ENCODE assay signal across 8 cellular contexts in genomic region chr9:32579706-32580331, GRCh38. TPM values are rescaled to one million over a fixed set of nuclear protein-coding genes. Genes with fewer than 3 reads are reported as not detected.
A peak's percentile ranks its signal among the peaks of the same experiment; 100 is the strongest.
DNase-seq lines count a peak whose midpoint lies in the region; ATAC-seq, FAIRE-seq and TF ChIP-seq lines count a peak whose summit lies in the region.

No MANE protein-coding gene starts in this region.

- H3K4me3 ChIP-seq in H1 (ENCODE audit: extremely low read depth in 1 of 4, insufficient read depth in 2 of 4, low read depth in 3 of 4, low read length in 4 of 4): no peak overlapping the region

- POLR2A ChIA-PET in H1 (lab: Charles Lee; ENCODE audit: partially characterized antibody): interaction anchor here (1.3 to 2.6 kb wide), 2 partner anchors 201 to 445 kb away, joined by 5 to 9 read pairs; partner anchors contain the start of gene DNAJA1

- H3K23me2 ChIP-seq in H1 (ENCODE audit: low read depth, low read length): no peaks in the 10 kb centered on the region

- no peak overlapping the region for H3K18ac ChIP-seq in H1 (ENCODE audit: extremely low read depth, low read length)

- no peak overlapping the region for H4K91ac ChIP-seq in H1 (replicated peaks; ENCODE audit: insufficient read length, low read length)

- TF ChIP-seq POLR2A in H1 (IDR thresholded peaks at IDR 0.05; ENCODE audit: control extremely low read depth in 1 of 2, low read depth in 2 of 2, low read length in 2 of 2): no peak

- H3K23ac ChIP-seq in H1 (ENCODE audit: insufficient read length): no peak overlapping the region

- no peak overlapping the region for H2AFZ ChIP-seq in H1 (ENCODE audit: low read length)

- TF ChIP-seq RAD21 in H1 (IDR thresholded peaks at IDR 0.05 in 1 of 2, conservative IDR thresholded peaks at IDR 0.05 in 1 of 2; ENCODE audit: low read depth in 2 of 2, low read length in 2 of 2): peak; percentile 74 to 75

- no peak overlapping the region for H2BK15ac ChIP-seq in H1 (ENCODE audit: low read length)

- no peaks in the 10 kb centered on the region for H4K20me1 ChIP-seq in H1 (replicated peaks in 1 of 2; ENCODE audit: control insufficient read depth in 1 of 2, insufficient read depth in 2 of 2, low read length in 2 of 2)

- H2BK12ac ChIP-seq in H1 (ENCODE audit: low read depth, low read length): no peak overlapping the region

- no peak overlapping the region for H2BK20ac ChIP-seq in H1 (ENCODE audit: low read length)

- no peak overlapping the region for H3K56ac ChIP-seq in H1 (replicated peaks; ENCODE audit: insufficient read length, low read depth, low read length)

- CTCF ChIA-PET in H1 (lab: Charles Lee; ENCODE audit: partially characterized antibody): interaction anchor here (0.6 to 12.2 kb wide), 51 partner anchors 10 to 397 kb away, joined by 3 to 248 read pairs (median 4); partner anchors contain the start of genes ACO1 and TMEM215

- H3K36me3 ChIP-seq in H1 (ENCODE audit: control insufficient read depth in 2 of 4, insufficient read depth in 4 of 4, low read length in 3 of 4): no peaks in the 10 kb centered on the region

- no peak overlapping the region for H2AK5ac ChIP-seq in H1 (ENCODE audit: low read depth, low read length)

- H3K9ac ChIP-seq in H1 (replicated peaks in 1 of 4; ENCODE audit: extremely low read depth in 1 of 4, low read depth in 3 of 4, low read length in 3 of 4): no peak overlapping the region

- H2BK5ac ChIP-seq in H1 (ENCODE audit: low read depth, low read length): no peak overlapping the region

- H3K27ac ChIP-seq in H1 (ENCODE audit: low read depth, low read length): no peak overlapping the region

- no peaks in the 10 kb centered on the region for H3K79me1 ChIP-seq in H1 (ENCODE audit: low read depth, low read length)

- H4K8ac ChIP-seq in H1 (ENCODE audit: extremely low read depth, insufficient read depth, low read length): no peak overlapping the region

- no peak for TF ChIP-seq EP300 in H1 (IDR thresholded peaks at IDR 0.05; ENCODE audit: borderline replicate concordance in 1 of 2, low read depth in 2 of 2, low read length in 2 of 2)

- peak; percentile 47 for ATAC-seq in HG02642 (IDR thresholded peaks at IDR 0.05; ENCODE audit: poor library complexity, unreplicated experiment)

- peak; percentile 70 to 81 (median 76) for TF ChIP-seq CTCF in H1 (IDR thresholded peaks at IDR 0.05; ENCODE audit: control extremely low read depth in 1 of 3, insufficient read depth in 1 of 3, low read depth in 1 of 3, low read length in 3 of 3)

- 24 to 100% methylated on average over 1 to 4 of the region's 4 CpGs for WGBS in H1 (ENCODE audit: extremely low coverage in 1 of 2, insufficient coverage in 1 of 2, insufficient read length in 1 of 2, insufficient replicate concordance in 2 of 2, low coverage in 1 of 2, low lambda C conversion rate in 2 of 2, missing lambda C conversion rate in 1 of 2), 2 experiments

- peak; percentile 85 for FAIRE-seq in H1 (lab: Jason Lieb, UNC)

- no peaks in the 10 kb centered on the region for H3K4me1 ChIP-seq in H1 (replicated peaks in 1 of 4; ENCODE audit: control insufficient read depth in 3 of 4, insufficient read depth in 4 of 4, low read length in 3 of 4)

- H4K5ac ChIP-seq in H1 (ENCODE audit: insufficient read length, low read depth, low read length): no peak overlapping the region

- no peaks in the 10 kb centered on the region for H3K27me3 ChIP-seq in H1 (replicated peaks in 1 of 4; ENCODE audit: control insufficient read depth in 3 of 4, extremely low read depth in 1 of 4, insufficient read depth in 3 of 4, low read length in 3 of 4)

- no peak overlapping the region for H3K14ac ChIP-seq in H1 (ENCODE audit: insufficient read length)

- no peak overlapping the region for H3K4ac ChIP-seq in H1 (replicated peaks; ENCODE audit: insufficient read length, low read depth, low read length)

- no peak overlapping the region for H3K4me2 ChIP-seq in H1 (ENCODE audit: insufficient read depth in 1 of 2, low read depth in 2 of 2, low read length in 2 of 2)

- DNase-seq in DMS153 treated with DMSO at 0.1 percent for 48 hours (lab: John Stamatoyannopoulos, UW; ENCODE audit: unreplicated experiment): peak; percentile 47
- DNase-seq in NCI-H748 (lab: John Stamatoyannopoulos, UW; ENCODE audit: unreplicated experiment): peak; percentile 55
- DNase-seq in activated CD8-positive, alpha-beta memory T cell treated with anti-CD3 and anti-CD28 coated beads for 24 hours: peak; percentile 91
- peak in 1 of 2 experiments; percentile 82 for DNase-seq in H1 (ENCODE audit: low read depth in 1 of 2, low spot score in 2 of 2)
- peak; percentile 73 for DNase-seq in mucosa of gallbladder (ENCODE audit: low spot score)
- DNase-seq in stimulated activated CD8-positive, alpha-beta memory T cell treated with anti-CD3 and anti-CD28 coated beads, Interleukin-4, amount 100 ng/mL, for 4 hours (ENCODE audit: low read depth in 2 of 2, low spot score in 1 of 2): peak; percentile 55 to 81
- no peak for DNase-seq in cerebellar nuclear complex (lab: John Stamatoyannopoulos, UW)

- no peak overlapping the region for H2BK120ac ChIP-seq in H1 (replicated peaks; ENCODE audit: low read depth, low read length)

- no peaks in the 10 kb centered on the region for H3K9me3 ChIP-seq in H1 (ENCODE audit: insufficient read depth in 2 of 2, low read depth in 1 of 2, low read length in 1 of 2)

- H3K79me2 ChIP-seq in H1 (ENCODE audit: control insufficient read depth in 1 of 2, insufficient read depth in 2 of 2, low read length in 2 of 2): no peaks in the 10 kb centered on the region

TF ChIP-seq in H1, 55 proteins besides CTCF, POLR2A, EP300 and RAD21 (continues in another document):
- TF ChIP-seq NRF1 (IDR thresholded peaks at IDR 0.05; ENCODE audit: low read depth, low read length) (no peak), CBX5 (IDR thresholded peaks at IDR 0.05; ENCODE audit: low read depth, low read length) (no peak), TAF7 (optimal IDR thresholded peaks at IDR 0.05; ENCODE audit: borderline replicate concordance, low read depth, low read length) (no peak)

RNA-seq across cellular contexts. Expression of gene NDUFB6, which starts 6.9 kb away (rescaled TPM):
- total RNA-seq in H1 (2021; fragmentation: NEBNext Ultra II Directional; extraction: Animal tissue kit (Norgen Biotek cat#: 25700)): 61.4 and 62.5 TPM in 2 replicates
- 43.6 and 55.8 TPM in 2 replicates for polyA plus RNA-seq in H1 (2011; rRNA removed)
- polyA plus RNA-seq in H1 (2011; cell fraction: cytosol; rRNA removed): 62.6 TPM
- polyA plus RNA-seq in H1 (2011; cell fraction: nucleus; rRNA removed): 18.0 TPM
- 42.1 to 62.5 TPM (median 50.8 TPM) in 4 replicates for polyA plus RNA-seq in H1 (2012, experiment 1 of 2)
- 45.8 TPM for polyA plus RNA-seq in H1 (2012, experiment 2 of 2)
- 79.7 TPM for polyA plus RNA-seq in H1 (2013, experiment 1 of 2)
- polyA plus RNA-seq in H1 (2013, experiment 2 of 2): 80.0 TPM
- 3.6 and 4.3 TPM in 2 replicates for polyA minus RNA-seq in H1 (2011; rRNA and poly(A)+ RNA removed)
- polyA minus RNA-seq in H1 (2011; cell fraction: cytosol; rRNA and poly(A)+ RNA removed): 42.2 TPM
- polyA minus RNA-seq in H1 (2011; cell fraction: nucleus; rRNA and poly(A)+ RNA removed): 11.8 TPM
- total RNA-seq in mucosa of gallbladder: 46.8 TPM

RNA-seq across cellular contexts. Expression of gene TOPORS, which starts 27.4 kb away (rescaled TPM):
- total RNA-seq in H1 (2021; fragmentation: NEBNext Ultra II Directional; extraction: Animal tissue kit (Norgen Biotek cat#: 25700)): 26.9 and 30.7 TPM in 2 replicates
- 7.9 and 10.3 TPM in 2 replicates for polyA plus RNA-seq in H1 (2011; rRNA removed)
- 15.7 TPM for polyA plus RNA-seq in H1 (2011; cell fraction: cytosol; rRNA removed)
- 7.2 TPM for polyA plus RNA-seq in H1 (2011; cell fraction: nucleus; rRNA removed)
- 14.6 to 24.7 TPM (median 16.4 TPM) in 4 replicates for polyA plus RNA-seq in H1 (2012, experiment 1 of 2)
- polyA plus RNA-seq in H1 (2012, experiment 2 of 2): 1.0 TPM
- 33.6 TPM for polyA plus RNA-seq in H1 (2013, experiment 1 of 2)
- polyA plus RNA-seq in H1 (2013, experiment 2 of 2): 32.3 TPM
- polyA minus RNA-seq in H1 (2011; rRNA and poly(A)+ RNA removed): 33.0 and 45.2 TPM in 2 replicates
- polyA minus RNA-seq in H1 (2011; cell fraction: cytosol; rRNA and poly(A)+ RNA removed): 18.3 TPM
- polyA minus RNA-seq in H1 (2011; cell fraction: nucleus; rRNA and poly(A)+ RNA removed): 36.2 TPM
- 15.5 TPM for total RNA-seq in mucosa of gallbladder

RNA-seq across cellular contexts. Expression of gene SMIM27, which starts 27.7 kb away (rescaled TPM):
- total RNA-seq in H1 (2021; fragmentation: NEBNext Ultra II Directional; extraction: Animal tissue kit (Norgen Biotek cat#: 25700)): 15.8 and 18.1 TPM in 2 replicates
- polyA plus RNA-seq in H1 (2011; rRNA removed): 3.6 and 4.3 TPM in 2 replicates
- 6.0 TPM for polyA plus RNA-seq in H1 (2011; cell fraction: cytosol; rRNA removed)
- 9.2 TPM for polyA plus RNA-seq in H1 (2011; cell fraction: nucleus; rRNA removed)
- polyA plus RNA-seq in H1 (2012, experiment 1 of 2): 16.2 to 37.6 TPM (median 29.0 TPM) in 4 replicates
- polyA plus RNA-seq in H1 (2012, experiment 2 of 2): 23.2 TPM
- polyA plus RNA-seq in H1 (2013, experiment 1 of 2): 31.7 TPM
- polyA plus RNA-seq in H1 (2013, experiment 2 of 2): 30.1 TPM
- polyA minus RNA-seq in H1 (2011; rRNA and poly(A)+ RNA removed): 1.3 and 2.4 TPM in 2 replicates
- 5.6 TPM for polyA minus RNA-seq in H1 (2011; cell fraction: cytosol; rRNA and poly(A)+ RNA removed)
- polyA minus RNA-seq in H1 (2011; cell fraction: nucleus; rRNA and poly(A)+ RNA removed): 6.8 TPM
- 13.0 TPM for total RNA-seq in mucosa of gallbladder

RNA-seq across cellular contexts. Expression of gene RIGI, which starts 53.8 kb away (rescaled TPM):
- 6.6 and 6.7 TPM in 2 replicates for total RNA-seq in H1 (2021; fragmentation: NEBNext Ultra II Directional; extraction: Animal tissue kit (Norgen Biotek cat#: 25700))
- polyA plus RNA-seq in H1 (2011; rRNA removed): 1.5 and 3.1 TPM in 2 replicates
- 3.1 TPM for polyA plus RNA-seq in H1 (2011; cell fraction: cytosol; rRNA removed)
- polyA plus RNA-seq in H1 (2011; cell fraction: nucleus; rRNA removed): 1.5 TPM
- polyA plus RNA-seq in H1 (2012, experiment 1 of 2): 4.3 to 10.0 TPM (median 5.9 TPM) in 4 replicates
- 0.31 TPM for polyA plus RNA-seq in H1 (2012, experiment 2 of 2)
- polyA plus RNA-seq in H1 (2013, experiment 1 of 2): 5.4 TPM
- 5.2 TPM for polyA plus RNA-seq in H1 (2013, experiment 2 of 2)
- polyA minus RNA-seq in H1 (2011; rRNA and poly(A)+ RNA removed): 4.2 and 5.3 TPM in 2 replicates
- polyA minus RNA-seq in H1 (2011; cell fraction: cytosol; rRNA and poly(A)+ RNA removed): 3.2 TPM
- polyA minus RNA-seq in H1 (2011; cell fraction: nucleus; rRNA and poly(A)+ RNA removed): 6.2 TPM
- 9.4 TPM for total RNA-seq in mucosa of gallbladder

RNA-seq across cellular contexts. Expression of gene TAF1L, which starts 55.6 kb away (rescaled TPM):
- total RNA-seq in H1 (2021; fragmentation: NEBNext Ultra II Directional; extraction: Animal tissue kit (Norgen Biotek cat#: 25700)): not detected in 2 replicates
- polyA plus RNA-seq in H1 (2011; rRNA removed): 0.02 TPM in 1 of 2 replicates, not detected in the other
- polyA plus RNA-seq in H1 (2011; cell fraction: cytosol; rRNA removed): not detected
- polyA plus RNA-seq in H1 (2011; cell fraction: nucleus; rRNA removed): 0.01 TPM
- polyA plus RNA-seq in H1 (2012, experiment 1 of 2): 0.08 TPM in 1 of 4 replicates, not detected in the others
- not detected for polyA plus RNA-seq in H1 (2012, experiment 2 of 2)
- polyA plus RNA-seq in H1 (2013, experiment 1 of 2): 0.02 TPM
- polyA plus RNA-seq in H1 (2013, experiment 2 of 2): under 0.01 TPM
- polyA minus RNA-seq in H1 (2011; rRNA and poly(A)+ RNA removed): 0.02 and 0.03 TPM in 2 replicates
- polyA minus RNA-seq in H1 (2011; cell fraction: cytosol; rRNA and poly(A)+ RNA removed): not detected
- polyA minus RNA-seq in H1 (2011; cell fraction: nucleus; rRNA and poly(A)+ RNA removed): not detected
- 0.03 TPM for total RNA-seq in mucosa of gallbladder

Comparison
In these comparisons a context has a peak if more than half of its experiments do, and no peak if none do; other contexts are left out.
1. DNase-seq: peak in DMS153 treated with DMSO at 0.1 percent for 48 hours (single experiment), NCI-H748 (single experiment), activated CD8-positive, alpha-beta memory T cell treated with anti-CD3 and anti-CD28 coated beads for 24 hours (single experiment), mucosa of gallbladder (single experiment) and stimulated activated CD8-positive, alpha-beta memory T cell treated with anti-CD3 and anti-CD28 coated beads, Interleukin-4, amount 100 ng/mL, for 4 hours (2 of 2); none in cerebellar nuclear complex (0 of 2).